ENCODE assay signal across 10 cellular contexts in genomic region chr7:151936207-151936606, GRCh38. TPM values are rescaled to one million over a fixed set of nuclear protein-coding genes. Genes with fewer than 3 reads are reported as not detected.
DNase-seq lines count a peak whose midpoint lies in the region; ATAC-seq, FAIRE-seq and TF ChIP-seq lines count a peak whose summit lies in the region.
"Had no signal": no experiment of that assay in that cellular context is flagged by ENCODE, and none has a peak within 500 bp of the region (broad histone marks: within the 10 kb centered on the region; RNA-seq: fewer than 3 reads in every experiment).

No MANE protein-coding gene starts in this region.

- TF ChIP-seq CTCF in astrocyte (IDR thresholded peaks at IDR 0.05; ENCODE audit: insufficient read depth, low read depth, low read length), result no peak
- TF ChIP-seq CTCF in vagina (IDR thresholded peaks at IDR 0.05), result no peak

- H3K9me3 ChIP-seq in astrocyte (ENCODE audit: insufficient read depth, low read depth, low read length), result no peaks in the 10 kb centered on the region
- no peaks in the 10 kb centered on the region for H3K9me3 ChIP-seq in vagina

- peaks cover 21% of the 10 kb centered on the region for H3K27me3 Mint-ChIP-seq in astrocyte (ENCODE audit: low read depth, unreplicated experiment)

- H3K4me1 ChIP-seq in astrocyte (ENCODE audit: insufficient read depth, low read length), result peaks cover 4% of the 10 kb centered on the region
- peaks cover 10% of the 10 kb centered on the region for H3K4me1 ChIP-seq in vagina

- no peak overlapping the region for H3K4me3 ChIP-seq in astrocyte (ENCODE audit: insufficient read depth, low read depth, low read length)
- no peak overlapping the region for H3K4me3 ChIP-seq in vagina

- H3K79me2 ChIP-seq in astrocyte (ENCODE audit: insufficient read depth, low read length), result no peaks in the 10 kb centered on the region

- H3K9me3 Mint-ChIP-seq in astrocyte (ENCODE audit: unreplicated experiment), result peaks cover 7% of the 10 kb centered on the region

- H3K36me3 ChIP-seq in astrocyte (ENCODE audit: insufficient read depth, low read length), result no peaks in the 10 kb centered on the region
- no peaks in the 10 kb centered on the region for H3K36me3 ChIP-seq in vagina

- H3K4me3 Mint-ChIP-seq in astrocyte (ENCODE audit: unreplicated experiment), result no peak overlapping the region

- no peak overlapping the region for H3K4me2 ChIP-seq in astrocyte (ENCODE audit: low read length)

- no peak for TF ChIP-seq POLR2A in vagina (IDR thresholded peaks at IDR 0.05)

- peak; percentile 32 for FAIRE-seq in astrocyte (lab: Jason Lieb, UNC)
- FAIRE-seq: endometrium had no signal

- H3K36me3 Mint-ChIP-seq in astrocyte (ENCODE audit: low read depth, unreplicated experiment), result no peaks in the 10 kb centered on the region

- no peak overlapping the region for H3K27ac ChIP-seq in astrocyte (ENCODE audit: low read depth, low read length)
- H3K27ac ChIP-seq in vagina, result no peak overlapping the region

- no peaks in the 10 kb centered on the region for H4K20me1 ChIP-seq in astrocyte (ENCODE audit: insufficient read depth, low read length)

- peak; percentile 86 for DNase-seq in CD1c-positive myeloid dendritic cell (ENCODE audit: extremely low spot score)
- no peak for DNase-seq in astrocyte (ENCODE audit: low read depth)
- DNase-seq in NCI-H1436 (lab: John Stamatoyannopoulos, UW), result no peak
- DNase-seq in putamen (ENCODE audit: low spot score), result no peak
- DNase-seq in COLO668 (lab: John Stamatoyannopoulos, UW; ENCODE audit: unreplicated experiment), result no peak
- no peak for DNase-seq in vagina (ENCODE audit: extremely low spot score in 2 of 2)

- intact Hi-C loops in vagina (cut with DNase I), result loop anchor here (10.0 kb wide), 1 partner anchor 161 kb away; no protein-coding TSS in a partner anchor

- no peak overlapping the region for H3K9ac ChIP-seq in astrocyte (ENCODE audit: low read length)

- peaks cover 9% of the 10 kb centered on the region for H3K27me3 ChIP-seq in astrocyte (ENCODE audit: insufficient read depth, low read length)
- H3K27me3 ChIP-seq in vagina, result no peaks in the 10 kb centered on the region

- H3K27ac Mint-ChIP-seq in astrocyte (ENCODE audit: unreplicated experiment), result peak overlapping the region; percentile 38

- ATAC-seq in GM19395 (IDR thresholded peaks at IDR 0.05; ENCODE audit: unreplicated experiment) (peak; percentile 96), HG03354 (IDR thresholded peaks at IDR 0.05; ENCODE audit: poor library complexity, severe bottlenecking, unreplicated experiment) (peak; percentile 97)

- peaks cover 2% of the 10 kb centered on the region for H3K4me1 Mint-ChIP-seq in astrocyte (ENCODE audit: low read depth, unreplicated experiment)

- H2AFZ ChIP-seq in astrocyte (ENCODE audit: low read depth, low read length), result no peak overlapping the region

RNA-seq across cellular contexts. Expression of gene GALNTL5, which starts 20.0 kb away (rescaled TPM):
- not detected in 2 replicates for total RNA-seq in astrocyte
- not detected for total RNA-seq in vagina
- total RNA-seq: RPMI7951 had no signal

RNA-seq across cellular contexts. Expression of gene PRKAG2, which starts 59.3 kb away (rescaled TPM):
- 26.9 and 40.7 TPM in 2 replicates for total RNA-seq in astrocyte
- total RNA-seq in vagina, result 25.0 TPM
